In the genomic region with DNA sequence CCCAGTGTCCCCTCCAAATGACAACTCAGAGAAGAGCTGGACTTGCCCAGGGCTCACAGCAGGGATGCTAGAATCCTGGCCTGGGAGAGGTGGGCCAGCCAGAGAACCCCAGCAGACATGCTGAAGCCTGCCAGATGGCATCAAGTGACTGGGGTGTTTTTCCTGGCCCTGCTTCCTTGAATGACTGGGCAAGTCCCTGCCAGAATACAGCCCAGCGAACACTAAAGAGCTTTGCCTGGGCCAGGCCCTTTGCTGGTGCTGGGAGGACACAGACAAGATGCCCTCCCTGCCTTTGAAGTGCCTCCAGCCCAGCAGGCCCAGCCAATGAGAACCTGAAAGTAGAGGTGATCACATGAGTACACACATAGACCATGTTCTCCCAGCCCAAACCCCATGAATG, we compare ENCODE assay signal across 17 cellular contexts. TPM values are rescaled to one million over a fixed set of nuclear protein-coding genes. Genes with fewer than 3 reads are reported as not detected.
A peak's percentile ranks its signal among the peaks of the same experiment; 100 is the strongest.
DNase-seq lines count a peak whose midpoint lies in the region; ATAC-seq, FAIRE-seq and TF ChIP-seq lines count a peak whose summit lies in the region.
"Had no signal": no experiment of that assay in that cellular context is flagged by ENCODE, and none has a peak within 500 bp of the region (broad histone marks: within the 10 kb centered on the region; RNA-seq: fewer than 3 reads in every experiment).

No MANE protein-coding gene starts in this region.

- H3K4me1 ChIP-seq in breast epithelium: peaks cover 0 to 10% of the 10 kb centered on the region in 2 donors
- H3K4me1 ChIP-seq in kidney (ENCODE audit: control insufficient read depth in 1 of 2, insufficient read depth in 1 of 2, low read depth in 1 of 2, low read length in 2 of 2): peaks cover 0 to 20% of the 10 kb centered on the region in 2 donors

- FAIRE-seq in kidney (lab: Jason Lieb, UNC) (no peak), H54 (lab: Jason Lieb, UNC) (no peak)
- FAIRE-seq: HTR-8/SVneo had no signal

- no peak overlapping the region for H3K4me3 ChIP-seq in breast epithelium
- H3K4me3 ChIP-seq in kidney (ENCODE audit: low read length in 2 of 2): no peak overlapping the region
- H3K4me3 ChIP-seq: lung had no signal

- H3K27ac ChIP-seq in breast epithelium: peak overlapping the region; percentile 68 to 69
- no peak overlapping the region for H3K27ac ChIP-seq in kidney (ENCODE audit: low read depth in 2 of 2, low read length in 2 of 2)
- H3K27ac ChIP-seq: C4-2B had no signal

- TF ChIP-seq POLR2A in breast epithelium (IDR thresholded peaks at IDR 0.05) (no peak), H54 (IDR thresholded peaks at IDR 0.05; ENCODE audit: low read depth, low read length) (no peak)

- ATAC-seq in SK-N-SH treated with all-trans-retinoic acid at 6 μM for 48 hours: no peak
- ATAC-seq: stimulated activated effector memory CD8-positive, alpha-beta T cell treated with anti-CD3 and anti-CD28 coated beads, Interleukin-12 subunit alpha, Interleukin-12 subunit beta, amount 100 ng/mL, for 72 hours had no signal

- H3K36me3 ChIP-seq in breast epithelium (no peaks in the 10 kb centered on the region), kidney (ENCODE audit: control insufficient read depth in 1 of 2, insufficient read depth in 2 of 2, low read length in 2 of 2) (no peaks in the 10 kb centered on the region)

- no peak overlapping the region for H3K9ac ChIP-seq in kidney (ENCODE audit: low read length in 2 of 2)

- no peaks in the 10 kb centered on the region for H3K27me3 ChIP-seq in breast epithelium

- DNase-seq in DMS 273 treated with DMSO at 0.1 percent for 48 hours (lab: John Stamatoyannopoulos, UW) (peak; percentile 60), NCI-H2029 treated with DMSO at 0.1 percent for 48 hours (lab: John Stamatoyannopoulos, UW) (peak; percentile 17), breast epithelium (ENCODE audit: low spot score in 2 of 2) (peak in 1 of 2 donors; percentile 86), kidney (peak; percentile 21), HT-29 (ENCODE audit: low spot score) (no peak), pons (ENCODE audit: low spot score) (no peak), H54 (ENCODE audit: insufficient read length, low spot score) (no peak)
- DNase-seq: activated CD8-positive, alpha-beta memory T cell treated with anti-CD3 and anti-CD28 coated beads for 24 hours; activated naive CD8-positive, alpha-beta T cell treated with anti-CD3 and anti-CD28 coated beads, Interleukin-2, amount 10 ng/mL, durations not matched to agents 7 days and 5 days; T-helper 2 cell had no signal

- H3K9me3 ChIP-seq in breast epithelium (no peaks in the 10 kb centered on the region), kidney (ENCODE audit: control insufficient read depth in 1 of 2, low read length in 2 of 2) (no peaks in the 10 kb centered on the region)

- TF ChIP-seq CTCF in breast epithelium (IDR thresholded peaks at IDR 0.05): no peak
- TF ChIP-seq CTCF in kidney (IDR thresholded peaks at IDR 0.05; ENCODE audit: borderline replicate concordance, extremely low read depth, insufficient read depth): no peak

- intact Hi-C loops in breast epithelium (cut with DNase I; ENCODE audit: low total_unique reads) (no loop called here), kidney (cut with DNase I) (no loop called here)

TF ChIP-seq in SK-N-SH treated with all-trans-retinoic acid at 6 μM for 48 hours, 23 proteins besides CTCF, POLR2A, EP300 and RAD21:
- no peak for TF ChIP-seq RARB (CRISPR knock-in tag; IDR thresholded peaks at IDR 0.05)
- TF ChIP-seq TCF4 (CRISPR knock-in tag; IDR thresholded peaks at IDR 0.05; ENCODE audit: borderline replicate concordance): no peak
- no peak for TF ChIP-seq ISL1 (CRISPR knock-in tag; IDR thresholded peaks at IDR 0.05)

RNA-seq across cellular contexts. Expression of a gene that starts 11.5 kb away (rescaled TPM):
- 1 to 10 TPM; 6.2 to 7.2 (median 6.4) TPM for total RNA-seq in breast epithelium
- total RNA-seq in kidney: 10.9 TPM
- polyA plus RNA-seq in kidney (ENCODE audit: insufficient read depth, low read depth, low replicate concordance): 2.9 TPM
- 1.5 and 2.0 TPM in 2 replicates for total RNA-seq in HT-29 (2014; rRNA removed; shearing (Covaris generic))

RNA-seq across cellular contexts. Expression of a gene that starts 12.3 kb away (rescaled TPM):
- total RNA-seq in breast epithelium: 10 to 100 TPM; 14.5 to 37.0 (median 26.4) TPM
- 32.8 TPM for total RNA-seq in kidney
- polyA plus RNA-seq in kidney (ENCODE audit: insufficient read depth, low read depth, low replicate concordance): 18.3 TPM
- 18.8 and 24.4 TPM in 2 replicates for total RNA-seq in HT-29 (2014; rRNA removed; shearing (Covaris generic))

RNA-seq across cellular contexts. Expression of a gene that starts 18.0 kb away (rescaled TPM):
- total RNA-seq in breast epithelium (not detected), kidney (not detected)
- polyA plus RNA-seq in kidney (ENCODE audit: insufficient read depth, low read depth, low replicate concordance): not detected
- not detected in 2 replicates for total RNA-seq in HT-29 (2014; rRNA removed; shearing (Covaris generic))
- total RNA-seq: activated naive CD8-positive, alpha-beta T cell treated with anti-CD3 and anti-CD28 coated beads, Interleukin-2, amount 10 ng/mL, durations not matched to agents 7 days and 5 days; dermis microvascular lymphatic vessel endothelial cell; omental fat pad had no signal

RNA-seq across cellular contexts. Expression of a gene that starts 36.6 kb away (rescaled TPM):
- total RNA-seq in breast epithelium (1 to 10 TPM; 4.6 to 5.3 (median 4.8) TPM), kidney (31.4 TPM)
- polyA plus RNA-seq in kidney (ENCODE audit: insufficient read depth, low read depth, low replicate concordance): 19.1 TPM
- 75.9 and 94.1 TPM in 2 replicates for total RNA-seq in HT-29 (2014; rRNA removed; shearing (Covaris generic))

Comparison
In these comparisons a context has a peak if more than half of its experiments do, and no peak if none do; other contexts are left out.
1. DNase-seq: peak in DMS 273 treated with DMSO at 0.1 percent for 48 hours (single experiment), NCI-H2029 treated with DMSO at 0.1 percent for 48 hours (single experiment) and kidney (single experiment); none in HT-29 (single experiment), pons (single experiment) and H54 (single experiment).
2. H3K27ac ChIP-seq: peak in breast epithelium (2 of 2); none in kidney (0 of 2).